9 cellular contexts compared by ENCODE assay signal in genomic region chr12:46265734-46266133, GRCh38. TPM values are rescaled to one million over a fixed set of nuclear protein-coding genes. Genes with fewer than 3 reads are reported as not detected.
A peak's percentile ranks its signal among the peaks of the same experiment; 100 is the strongest.
DNase-seq lines count a peak whose midpoint lies in the region; ATAC-seq, FAIRE-seq and TF ChIP-seq lines count a peak whose summit lies in the region.
"Had no signal": no experiment of that assay in that cellular context is flagged by ENCODE, and none has a peak within 500 bp of the region (broad histone marks: within the 10 kb centered on the region; RNA-seq: fewer than 3 reads in every experiment).

No MANE protein-coding gene starts in this region.

- no peak for TF ChIP-seq RAD21 in GM12878 (IDR thresholded peaks at IDR 0.05; ENCODE audit: insufficient read depth, low read depth, low read length)

- TF ChIP-seq POLR2A in GM12878 (IDR thresholded peaks at IDR 0.05; ENCODE audit: low read depth, low read length) (no peak), prostate gland (IDR thresholded peaks at IDR 0.05) (no peak)

- H3K27me3 ChIP-seq in GM06990 (replicated peaks; ENCODE audit: control insufficient read depth, insufficient read depth, low read length) (no peaks in the 10 kb centered on the region), GM23248 (replicated peaks; ENCODE audit: insufficient read depth) (no peaks in the 10 kb centered on the region), GM12878 (replicated peaks in 1 of 2; ENCODE audit: control insufficient read depth in 2 of 2, insufficient read depth in 2 of 2, low read length in 1 of 2) (no peaks in the 10 kb centered on the region), prostate gland (replicated peaks; ENCODE audit: insufficient read depth) (no peaks in the 10 kb centered on the region)

- H3K4me3 ChIP-seq in GM06990 (replicated peaks; ENCODE audit: low read depth, low read length) = peak overlapping the region; percentile 95
- peak overlapping the region; percentile 99; the same call in 1 of the 2 replicates for H3K4me3 ChIP-seq in GM23248
- peak overlapping the region; percentile 82 for H3K4me3 ChIP-seq in GM12878
- H3K4me3 ChIP-seq in prostate gland = no peak overlapping the region

- H3K9ac ChIP-seq in GM23248 = no peak overlapping the region
- H3K9ac ChIP-seq in GM12878 (ENCODE audit: control insufficient read depth, insufficient read depth, low read length) = peak overlapping the region; percentile 97; the same call in 1 of the 2 replicates

- no peak for FAIRE-seq in GM12878 (lab: Jason Lieb, UNC)

- intact Hi-C loops in GM12878 (cut with micrococcal nuclease; ENCODE audit: unreplicated experiment) (loop anchor here (2.0 to 10.0 kb wide), 6 partner anchors 49 to 1439 kb away; partner anchors contain the start of genes ARID2 and RPAP3), prostate gland (cut with DNase I) (loop anchor here (5.0 to 10.0 kb wide), 3 partner anchors 43 to 399 kb away; no protein-coding TSS in a partner anchor), sciatic nerve (cut with DNase I) (no loop called here)

- H3K27ac ChIP-seq in GM23248 (no peak overlapping the region), GM12878 (ENCODE audit: control insufficient read depth, insufficient read depth) (peak overlapping the region; percentile 95), prostate gland (peak overlapping the region; percentile 81 to 83)
- H3K27ac ChIP-seq: neutrophil had no signal

- SMC1A ChIA-PET in GM12878 (lab: Charles Lee; ENCODE audit: uncharacterized antibody, unreplicated experiment) = interaction anchor here (0.6 to 7.0 kb wide), 12 partner anchors 20 to 529 kb away, joined by 3 to 95 read pairs (median 6); no protein-coding TSS in a partner anchor

- POLR2A ChIA-PET in GM12878 (lab: Charles Lee) = interaction anchor here (1.0 to 4.5 kb wide), 6 partner anchors 32 to 280 kb away, joined by 3 to 27 read pairs (median 5); no protein-coding TSS in a partner anchor

- no peak for DNase-seq in GM06990 (ENCODE audit: extremely low read depth, insufficient read length)
- DNase-seq in GM23248 = no peak
- DNase-seq in GM12878 (ENCODE audit: low read depth, low spot score) = no peak
- no peak for DNase-seq in prostate gland (ENCODE audit: low spot score)
- no peak for DNase-seq in DMS79 treated with DMSO at 0.1 percent for 48 hours (lab: John Stamatoyannopoulos, UW)
- no peak for DNase-seq in sciatic nerve (ENCODE audit: low spot score)
- no peak for DNase-seq in GM19240 (ENCODE audit: insufficient read length, low spot score)

- H2AFZ ChIP-seq in GM23248 = no peak overlapping the region
- no peak overlapping the region for H2AFZ ChIP-seq in GM12878 (ENCODE audit: control insufficient read depth, low read depth, low read length)

- peak overlapping the region; percentile 90 for H3K4me2 ChIP-seq in GM23248 (ENCODE audit: unreplicated experiment)
- peak overlapping the region; percentile 96 for H3K4me2 ChIP-seq in GM12878 (ENCODE audit: control insufficient read depth, insufficient read depth)

- ATAC-seq in GM12878 (0 out of 3 replicates have a peak, but pooled peaks have one; percentile 3), sciatic nerve (no peak)
- ATAC-seq: stimulated activated memory B cell treated with anti-CD40 and anti-IgM and Interleukin-4, amounts not matched to agents 10 μg/mL and 1 μg/mL and 100 μg/mL, for 72 hours had no signal

- TF ChIP-seq EP300 in GM12878 (IDR thresholded peaks at IDR 0.05; ENCODE audit: borderline replicate concordance in 1 of 2, control insufficient read depth in 1 of 2, low read depth in 2 of 2, low read length in 2 of 2) = no peak

- no peak for TF ChIP-seq CTCF in GM06990 (IDR thresholded peaks at IDR 0.05; ENCODE audit: insufficient read depth, low read length, poor library complexity, severe bottlenecking)
- no peak for TF ChIP-seq CTCF in GM12878 (IDR thresholded peaks at IDR 0.05 in 2 of 3, conservative IDR thresholded peaks at IDR 0.05 in 1 of 3; ENCODE audit: control insufficient read depth in 2 of 3, extremely low read depth in 1 of 3, insufficient read depth in 1 of 3, low read depth in 3 of 3, low read length in 3 of 3)
- no peak for TF ChIP-seq CTCF in prostate gland (IDR thresholded peaks at IDR 0.05)

- no peaks in the 10 kb centered on the region for H3K9me2 ChIP-seq in GM23248 (ENCODE audit: insufficient read depth)

- H3K9me3 ChIP-seq in GM23248 (ENCODE audit: low read depth) = no peaks in the 10 kb centered on the region
- no peaks in the 10 kb centered on the region for H3K9me3 ChIP-seq in GM12878 (replicated peaks; ENCODE audit: control insufficient read depth, insufficient read depth, low read length)
- no peaks in the 10 kb centered on the region for H3K9me3 ChIP-seq in prostate gland
- H3K9me3 ChIP-seq: neutrophil had no signal

- H4K20me1 ChIP-seq in GM23248 (ENCODE audit: insufficient read depth) (peaks cover 13% of the 10 kb centered on the region; the same call in 1 of the 2 replicates), GM12878 (ENCODE audit: control insufficient read depth, insufficient read depth) (peaks cover 2% of the 10 kb centered on the region; the same call in 1 of the 2 replicates)

- BruUV-seq in GM12878 (replicated peaks; lab: Mats Ljungman, UMichigan) = no TSS peak

- 95 to 99% methylated on average over 3 of the region's 3 CpGs for WGBS in GM23248 (ENCODE audit: low coverage in 1 of 2, low lambda C conversion rate in 2 of 2, missing lambda C conversion rate in 2 of 2), 2 experiments
- WGBS in GM12878 (ENCODE audit: insufficient coverage, insufficient replicate concordance, low lambda C conversion rate, missing lambda C conversion rate) = 0% methylated on average over 3 of the region's 3 CpGs
- WGBS in prostate gland = 72% methylated on average over 3 of the region's 3 CpGs

- in situ Hi-C loops in GM23248 (cut with MboI) (no loop called here), GM12878 (cut with MboI) (loop anchor here (5.0 kb wide), 1 partner anchor 102 kb away; no protein-coding TSS in a partner anchor)

- peaks cover 2% of the 10 kb centered on the region; the same call in 1 of the 2 replicates for H3K36me3 ChIP-seq in GM06990 (ENCODE audit: control insufficient read depth, insufficient read depth, low read length)
- no peaks in the 10 kb centered on the region for H3K36me3 ChIP-seq in GM23248 (ENCODE audit: low read depth)
- peaks cover 1 to 4% of the 10 kb centered on the region in 2 experiments; a peak in 1 of 4 replicates for H3K36me3 ChIP-seq in GM12878 (ENCODE audit: control insufficient read depth in 2 of 2, insufficient read depth in 2 of 2, low read length in 1 of 2)
- no peaks in the 10 kb centered on the region for H3K36me3 ChIP-seq in prostate gland
- H3K36me3 ChIP-seq: neutrophil had no signal

- RAD21 ChIA-PET in GM12878 (lab: Charles Lee; ENCODE audit: unreplicated experiment) = interaction anchor here (0.8 to 2.4 kb wide), 7 partner anchors 9 to 87 kb away, joined by 3 to 20 read pairs (median 5); no protein-coding TSS in a partner anchor

- peaks cover 57% of the 10 kb centered on the region for H3K4me1 ChIP-seq in GM23248 (ENCODE audit: insufficient read depth)
- H3K4me1 ChIP-seq in GM12878 (ENCODE audit: control insufficient read depth, insufficient read depth, low read length) = peaks cover 12% of the 10 kb centered on the region; the same call in 1 of the 2 replicates
- no peaks in the 10 kb centered on the region for H3K4me1 ChIP-seq in prostate gland (replicated peaks)

- H3F3A ChIP-seq in GM23248 (ENCODE audit: insufficient read depth) = peaks cover 37% of the 10 kb centered on the region

- CTCF ChIA-PET in GM12878 (lab: Yijun Ruan, JAX) = interaction anchor here (0.9 to 6.2 kb wide), 5 partner anchors 48 to 141 kb away, joined by 3 to 45 read pairs (median 10); no protein-coding TSS in a partner anchor

- peaks cover 77% of the 10 kb centered on the region for H3K79me2 ChIP-seq in GM23248 (ENCODE audit: insufficient read depth)
- H3K79me2 ChIP-seq in GM12878 (ENCODE audit: control insufficient read depth, insufficient read depth, low read length) = peaks cover 97% of the 10 kb centered on the region

TF ChIP-seq in GM12878, 131 proteins besides CTCF, POLR2A, EP300 and RAD21 (continues in another document):
- TF ChIP-seq ETV6 (conservative IDR thresholded peaks at IDR 0.05 in 1 of 2, IDR thresholded peaks at IDR 0.05 in 1 of 2; ENCODE audit: borderline replicate concordance in 1 of 2, low read depth in 1 of 2) = no peak
- TF ChIP-seq ZNF384 (IDR thresholded peaks at IDR 0.05; ENCODE audit: borderline replicate concordance, low read depth, low read length) = no peak
- no peak; the same call in 1 of the 2 replicates for TF ChIP-seq BACH1 (IDR thresholded peaks at IDR 0.05; ENCODE audit: borderline replicate concordance)

RNA-seq across cellular contexts. Expression of gene SLC38A1, which starts 3.1 kb away (rescaled TPM):
- 79.9 and 81.7 TPM in 2 replicates for total RNA-seq in GM23248 (2014; rRNA removed; shearing (Covaris generic))
- polyA plus RNA-seq in GM23248 (2016; fragmentation: Nextera tagmentation; extraction: Ambion mirVana) = 88.7 and 92.0 TPM in 2 replicates
- 764 and 791 TPM in 2 replicates for total RNA-seq in GM12878 (2013; cell fraction: nucleolus; rRNA removed)
- 144 and 159 TPM in 2 replicates for total RNA-seq in GM12878 (2014; rRNA removed)
- total RNA-seq in GM12878 (2014; rRNA removed; fragmentation: Illumina TruSeq; extraction: Trizol) = 150 and 152 TPM in 2 replicates
- total RNA-seq in GM12878 (2021) = 148 and 152 TPM in 2 replicates
- polyA plus RNA-seq in GM12878 (2011; ENCODE audit: low read depth) = 37.5 TPM
- polyA plus RNA-seq in GM12878 (2011; rRNA removed) = 191 and 248 TPM in 2 replicates
- 74.6 and 85.1 TPM in 2 replicates for polyA plus RNA-seq in GM12878 (2011; cell fraction: cytosol; rRNA removed)
- 156 and 168 TPM in 2 replicates for polyA plus RNA-seq in GM12878 (2011; cell fraction: nucleus; rRNA removed)
- polyA plus RNA-seq in GM12878 (2012) = 57.2 and 59.9 TPM in 2 replicates
- 140 and 164 TPM in 2 replicates for polyA plus RNA-seq in GM12878 (2014; fragmentation: Illumina TruSeq; extraction: Trizol)
- 10 to 100 TPM; 38.1 to 64.0 TPM for polyA plus RNA-seq in GM12878 (2014; fragmentation: Nextera tagmentation; extraction: Ambion mirVana)
- polyA plus RNA-seq in GM12878 (2014; rRNA removed) = 74.3 and 82.1 TPM in 2 replicates
- 100 to 1,000 TPM; 143 to 151 TPM for polyA plus RNA-seq in GM12878 (2016; fragmentation: Nextera tagmentation; extraction: Ambion mirVana)
- 281 and 408 TPM in 2 replicates for polyA minus RNA-seq in GM12878 (2011; rRNA and poly(A)+ RNA removed)
- 103 and 111 TPM in 2 replicates for polyA minus RNA-seq in GM12878 (2011; cell fraction: cytosol; rRNA and poly(A)+ RNA removed)
- polyA minus RNA-seq in GM12878 (2011; cell fraction: nucleus; rRNA and poly(A)+ RNA removed) = 212 and 317 TPM in 2 replicates
- total RNA-seq in prostate gland = 10 to 100 TPM; 24.1 to 45.1 TPM
- total RNA-seq in sciatic nerve = 12.7 TPM

Comparison
In these comparisons a context has a peak if more than half of its experiments do, and no peak if none do; other contexts are left out.
1. H3K4me3 ChIP-seq: peak in GM06990 (single experiment), GM23248 (single experiment) and GM12878 (single experiment); none in prostate gland (0 of 2).